Comparison of ENCODE assay signal across 11 cellular contexts in genomic region chr1:6358144-6358624, GRCh38. TPM values are rescaled to one million over a fixed set of nuclear protein-coding genes. Genes with fewer than 3 reads are reported as not detected.
DNase-seq lines count a peak whose midpoint lies in the region; ATAC-seq, FAIRE-seq and TF ChIP-seq lines count a peak whose summit lies in the region.
"Had no signal": no experiment of that assay in that cellular context is flagged by ENCODE, and none has a peak within 500 bp of the region (broad histone marks: within the 10 kb centered on the region; RNA-seq: fewer than 3 reads in every experiment).

No MANE protein-coding gene starts in this region.

- BruUV-seq in Caco-2 (replicated peaks; lab: Mats Ljungman, UMichigan) (no TSS peak), Panc1 (replicated peaks; lab: Mats Ljungman, UMichigan) (no TSS peak)

- no peak overlapping the region for H3K4me3 ChIP-seq in Caco-2 (ENCODE audit: low read depth, low read length)
- H3K4me3 ChIP-seq in Panc1 (ENCODE audit: low read depth in 2 of 2, low read length in 2 of 2): no peak overlapping the region
- no peak overlapping the region for H3K4me3 ChIP-seq in epithelial cell of esophagus (ENCODE audit: low read length)
- no peak overlapping the region for H3K4me3 ChIP-seq in pancreas
- no peak overlapping the region for H3K4me3 ChIP-seq in HAP-1
- H3K4me3 ChIP-seq: SK-N-MC had no signal

- H3K9me3 ChIP-seq in Caco-2: no peaks in the 10 kb centered on the region
- no peaks in the 10 kb centered on the region for H3K9me3 ChIP-seq in Panc1 (ENCODE audit: control insufficient read depth, insufficient read depth, low read depth, low read length)
- no peaks in the 10 kb centered on the region for H3K9me3 ChIP-seq in pancreas
- no peaks in the 10 kb centered on the region for H3K9me3 ChIP-seq in HAP-1

- no peak for FAIRE-seq in pancreas (lab: Jason Lieb, UNC)
- FAIRE-seq: islet of Langerhans had no signal

- peak overlapping the region; percentile 88 for H3K27ac ChIP-seq in Panc1 (ENCODE audit: low read length)
- H3K27ac ChIP-seq in pancreas: peak overlapping the region; percentile 39 to 87 (median 77)
- H3K27ac ChIP-seq: SK-N-MC had no signal

- H3K9me3 Mint-ChIP-seq in Caco-2 (ENCODE audit: unreplicated experiment): peaks cover 1% of the 10 kb centered on the region

- no peaks in the 10 kb centered on the region for H3K27me3 Mint-ChIP-seq in Caco-2 (ENCODE audit: insufficient read depth, unreplicated experiment)

- peaks cover 34% of the 10 kb centered on the region for H3K36me3 Mint-ChIP-seq in Caco-2 (ENCODE audit: insufficient read depth, unreplicated experiment)

- ATAC-seq in Panc1: peak; percentile 18; the same call in 1 of the 2 replicates
- ATAC-seq in pancreas: no peak

- no peak for DNase-seq in Caco-2
- DNase-seq in Panc1 (ENCODE audit: low read depth, low spot score): no peak
- DNase-seq in epithelial cell of esophagus (ENCODE audit: low read depth): peak; percentile 75
- peak in 1 of 6 donors; percentile 56 for DNase-seq in pancreas
- no peak for DNase-seq in occipital lobe (lab: John Stamatoyannopoulos, UW)
- no peak for DNase-seq in NCI-H1105 (lab: John Stamatoyannopoulos, UW)
- no peak for DNase-seq in HAP-1 (ENCODE audit: low spot score in 2 of 2)
- DNase-seq in cerebellar nuclear complex (lab: John Stamatoyannopoulos, UW): no peak
- DNase-seq: NCI-H1092 treated with DMSO at 0.1 percent for 48 hours had no signal

- 85 to 90% methylated on average over 10 of the region's 10 CpGs for whole genome bisulfite sequencing in pancreas, 2 donors

- no peak overlapping the region for H3K27ac Mint-ChIP-seq in Caco-2 (ENCODE audit: unreplicated experiment)

- intact Hi-C loops in Caco-2 (cut with micrococcal nuclease; ENCODE audit: unreplicated experiment): loop anchor here (2.0 kb wide), 1 partner anchor 21 kb away; no protein-coding TSS in a partner anchor
- intact Hi-C loops in Panc1 (cut with micrococcal nuclease; ENCODE audit: unreplicated experiment): no loop called here
- intact Hi-C loops in pancreas (cut with DNase I): loop anchor here in 1 of 3 donors (10.0 kb wide), 1 partner anchor 47 kb away; no protein-coding TSS in a partner anchor

- H3K36me3 ChIP-seq in Caco-2 (ENCODE audit: control insufficient read depth, insufficient read depth, low read length): peaks cover 1% of the 10 kb centered on the region
- H3K36me3 ChIP-seq in Panc1 (ENCODE audit: control insufficient read depth, insufficient read depth, low read length): no peaks in the 10 kb centered on the region
- H3K36me3 ChIP-seq in pancreas: no peaks in the 10 kb centered on the region
- no peaks in the 10 kb centered on the region for H3K36me3 ChIP-seq in HAP-1 (replicated peaks)

- H3K4me1 Mint-ChIP-seq in Caco-2 (ENCODE audit: low read depth, unreplicated experiment): peaks cover 27% of the 10 kb centered on the region

- POLR2A ChIA-PET in Caco-2 (lab: Charles Lee): interaction anchor here (0.6 kb wide), 1 partner anchor 155 kb away, joined by 13 read pairs; no protein-coding TSS in a partner anchor
- POLR2A ChIA-PET in Panc1 (lab: Charles Lee): interaction anchor here (0.5 kb wide), 1 partner anchor 35 kb away, joined by 8 read pairs; the partner anchor contains the start of gene ACOT7

- H3K27me3 ChIP-seq in Caco-2 (replicated peaks; ENCODE audit: control insufficient read depth, insufficient read depth, low read length): no peaks in the 10 kb centered on the region
- no peaks in the 10 kb centered on the region for H3K27me3 ChIP-seq in Panc1 (ENCODE audit: control insufficient read depth, insufficient read depth, low read length)
- no peaks in the 10 kb centered on the region for H3K27me3 ChIP-seq in pancreas
- H3K27me3 ChIP-seq in HAP-1 (ENCODE audit: low read depth): no peaks in the 10 kb centered on the region

- in situ Hi-C loops in Panc1 (cut with HindIII; ENCODE audit: low pct_unique_long_range_greater_than_20kb, low sequenced_read_pairs): no loop called here
- in situ Hi-C loops in HAP-1 (cut with MboI; ENCODE audit: low sequenced_read_pairs): no loop called here

- H3K4me1 ChIP-seq in Caco-2 (peaks cover 70% of the 10 kb centered on the region), Panc1 (ENCODE audit: control insufficient read depth, insufficient read depth, low read length) (peaks cover 64% of the 10 kb centered on the region), pancreas (peaks cover 19 to 36% (median 31%) of the 10 kb centered on the region in 3 donors), HAP-1 (no peaks in the 10 kb centered on the region)

- peak overlapping the region; percentile 29 for H3K4me3 Mint-ChIP-seq in Caco-2 (ENCODE audit: unreplicated experiment)

- CTCF ChIA-PET in Caco-2 (lab: Charles Lee): no interaction called here
- CTCF ChIA-PET in Panc1 (lab: Charles Lee): interaction anchor here (0.7 to 2.2 kb wide), 3 partner anchors 10 to 110 kb away, joined by 3 to 7 read pairs (median 4); no protein-coding TSS in a partner anchor

- TF ChIP-seq CTCF in Caco-2 (IDR thresholded peaks at IDR 0.05; ENCODE audit: insufficient read depth in 1 of 2, low read depth in 1 of 2, low read length in 1 of 2, severe bottlenecking in 1 of 2, unreplicated experiment in 1 of 2) (no peak), Panc1 (IDR thresholded peaks at IDR 0.05) (no peak), epithelial cell of esophagus (IDR thresholded peaks at IDR 0.05; ENCODE audit: insufficient read depth, low read depth, low read length, missing control alignments) (no peak), pancreas (IDR thresholded peaks at IDR 0.05) (no peak)

RNA-seq across cellular contexts. Expression of gene ACOT7, which starts 35.4 kb away (rescaled TPM):
- 179 and 221 TPM in 2 replicates for total RNA-seq in Caco-2 (2022)
- 120 TPM for total RNA-seq in Panc1 (2021; ENCODE audit: unreplicated experiment)
- polyA plus RNA-seq in Panc1 (2012; ENCODE audit: insufficient read length): 194 TPM
- 1 to 10 TPM; 3.1 to 7.6 (median 5.2) TPM for total RNA-seq in pancreas
- polyA plus RNA-seq in pancreas: 1 to 10 TPM; 3.8 to 7.0 TPM
- 27.0 TPM for total RNA-seq in occipital lobe
